ENCODE assay signal across 26 cellular contexts in genomic region chr3:80492162-80492561, GRCh38.
"Had no signal": no experiment of that assay in that cellular context is flagged by ENCODE, and none has a peak within 500 bp of the region (broad histone marks: within the 10 kb centered on the region; RNA-seq: fewer than 3 reads in every experiment).

No MANE protein-coding gene starts in this region.

- H3K4me1 Mint-ChIP-seq: activated CD4-positive, alpha-beta T cell treated with anti-CD3 and anti-CD28 coated beads for 36 hours; activated CD4-positive, alpha-beta T cell treated with anti-CD3 and anti-CD28 coated beads, Interleukin-2, amount 10 ng/mL, durations not matched to agents 24 days and 14 days had no signal

- H3K27me3 ChIP-seq: brain microvascular endothelial cell, esophagus squamous epithelium, heart left ventricle had no signal

- H3K4me3 Mint-ChIP-seq: activated CD4-positive, alpha-beta memory T cell treated with anti-CD3 and anti-CD28 coated beads for 36 hours; activated CD4-positive, alpha-beta T cell treated with anti-CD3 and anti-CD28 coated beads for 36 hours; activated CD4-positive, alpha-beta T cell treated with anti-CD3 and anti-CD28 coated beads, Interleukin-2, amount 10 ng/mL, durations not matched to agents 24 days and 14 days; activated naive CD8-positive, alpha-beta T cell; activated T-cell treated with anti-CD3 and anti-CD28 coated beads, Interleukin-2, amount 50 U/mL, for 24 hours; activated T-cell treated with anti-CD3 and anti-CD28 coated beads, Interleukin-2, amount 50 U/mL, for 72 hours; effector memory CD8-positive, alpha-beta T cell had no signal

- H3K27ac Mint-ChIP-seq: activated CD4-positive, alpha-beta memory T cell treated with anti-CD3 and anti-CD28 coated beads for 36 hours; activated CD4-positive, alpha-beta T cell treated with anti-CD3 and anti-CD28 coated beads for 36 hours; activated CD4-positive, alpha-beta T cell treated with anti-CD3 and anti-CD28 coated beads, Interleukin-2, amount 10 ng/mL, durations not matched to agents 24 days and 14 days; activated naive CD8-positive, alpha-beta T cell; activated T-cell treated with anti-CD3 and anti-CD28 coated beads, Interleukin-2, amount 50 U/mL, for 24 hours; activated T-cell treated with anti-CD3 and anti-CD28 coated beads, Interleukin-2, amount 50 U/mL, for 72 hours; effector memory CD8-positive, alpha-beta T cell had no signal

- H3K36me3 Mint-ChIP-seq: activated CD4-positive, alpha-beta memory T cell treated with anti-CD3 and anti-CD28 coated beads for 36 hours; activated naive CD8-positive, alpha-beta T cell had no signal

- ATAC-seq: activated CD4-positive, alpha-beta T cell treated with anti-CD3 and anti-CD28 coated beads for 36 hours; activated T-cell treated with anti-CD3 and anti-CD28 coated beads, Interleukin-2, amount 50 U/mL, for 72 hours; effector memory CD8-positive, alpha-beta T cell; heart left ventricle had no signal

- H3K9me3 Mint-ChIP-seq: activated CD4-positive, alpha-beta T cell treated with anti-CD3 and anti-CD28 coated beads, Interleukin-2, amount 10 ng/mL, durations not matched to agents 24 days and 14 days; effector memory CD8-positive, alpha-beta T cell had no signal

- H3K27ac ChIP-seq: brain microvascular endothelial cell, epithelial cell of prostate, esophagus squamous epithelium, heart left ventricle had no signal

- H3K4me1 ChIP-seq: esophagus squamous epithelium, heart left ventricle had no signal

- H3K4me3 ChIP-seq: esophagus squamous epithelium, heart left ventricle had no signal

- H3K36me3 ChIP-seq: brain microvascular endothelial cell, esophagus squamous epithelium, heart left ventricle had no signal

- DNase-seq: activated CD4-positive, alpha-beta memory T cell treated with anti-CD3 and anti-CD28 coated beads for 36 hours; activated CD4-positive, alpha-beta T cell treated with anti-CD3 and anti-CD28 coated beads for 36 hours; activated CD4-positive, alpha-beta T cell treated with anti-CD3 and anti-CD28 coated beads, Interleukin-2, amount 10 ng/mL, durations not matched to agents 24 days and 14 days; activated CD4-positive, CD25-positive, alpha-beta regulatory T cell; activated CD4-positive, CD25-positive, alpha-beta regulatory T cell treated with anti-CD3 and anti-CD28 coated beads, Interleukin-2, amount 50 U/mL, for 72 hours; activated CD8-positive, alpha-beta memory T cell treated with anti-CD3 and anti-CD28 coated beads, Interleukin-2, amount 50 U/mL, for 48 hours; activated gamma-delta T cell; activated naive CD4-positive, alpha-beta T cell; activated naive CD4-positive, alpha-beta T cell treated with anti-CD3 and anti-CD28 coated beads, Interleukin-2, amount 50 U/mL, for 16 hours; activated T-cell treated with anti-CD3 and anti-CD28 coated beads for 4 hours; activated T-cell treated with anti-CD3 and anti-CD28 coated beads, Interleukin-2, amount 50 U/mL, for 24 hours; activated T-cell treated with anti-CD3 and anti-CD28 coated beads, Interleukin-2, amount 50 U/mL, for 72 hours; amniotic stem cell; anterior cingulate cortex; brain microvascular endothelial cell; caudate nucleus; cortex of kidney; dermis blood vessel endothelial cell; effector CD4-positive, alpha-beta T cell; effector memory CD8-positive, alpha-beta T cell; esophagus squamous epithelium; glutamatergic neuron; heart left ventricle; T-helper 2 cell had no signal
